In the genomic region with DNA sequence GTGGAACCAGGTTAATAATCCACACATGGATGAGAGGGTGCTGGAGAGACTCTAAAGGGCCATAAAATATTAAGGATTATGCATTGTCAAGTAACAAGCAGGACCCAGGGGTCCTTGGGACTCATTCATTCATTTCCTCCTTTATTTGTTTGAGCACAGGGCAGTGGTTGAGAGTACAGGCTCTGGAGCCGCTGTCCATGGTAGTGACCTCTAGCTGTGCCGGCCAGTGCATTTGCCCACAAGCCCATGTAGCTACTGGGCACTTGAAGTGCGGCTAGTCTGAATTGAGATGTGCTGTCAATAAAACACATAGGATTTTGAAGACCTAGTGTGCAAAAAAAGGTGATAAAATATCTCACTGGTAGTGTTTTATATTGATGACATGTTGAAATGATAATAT, we compare ENCODE assay signal across 10 cellular contexts.
DNase-seq lines count a peak whose midpoint lies in the region; ATAC-seq and TF ChIP-seq lines count a peak whose summit lies in the region.
"Had no signal": no experiment of that assay in that cellular context is flagged by ENCODE, and none has a peak within 500 bp of the region (broad histone marks: within the 10 kb centered on the region; RNA-seq: fewer than 3 reads in every experiment).

No MANE protein-coding gene starts in this region.

- no peak overlapping the region for H3K27ac Mint-ChIP-seq in endothelial cell (ENCODE audit: unreplicated experiment)
- no peak overlapping the region for H3K27ac Mint-ChIP-seq in activated naive CD8-positive, alpha-beta T cell treated with anti-CD3 and anti-CD28 coated beads, Interleukin-2, amount 50 U/mL, for 24 hours
- H3K27ac Mint-ChIP-seq: HFFc6 had no signal

- H3K9me3 Mint-ChIP-seq in endothelial cell (ENCODE audit: unreplicated experiment): no peaks in the 10 kb centered on the region
- H3K9me3 Mint-ChIP-seq in activated naive CD8-positive, alpha-beta T cell treated with anti-CD3 and anti-CD28 coated beads, Interleukin-2, amount 50 U/mL, for 24 hours: no peaks in the 10 kb centered on the region
- H3K9me3 Mint-ChIP-seq: HFFc6 had no signal

- no peaks in the 10 kb centered on the region for H3K4me1 Mint-ChIP-seq in endothelial cell (ENCODE audit: unreplicated experiment)
- no peaks in the 10 kb centered on the region for H3K4me1 Mint-ChIP-seq in activated naive CD8-positive, alpha-beta T cell treated with anti-CD3 and anti-CD28 coated beads, Interleukin-2, amount 50 U/mL, for 24 hours

- H3K9me3 ChIP-seq in Panc1 (ENCODE audit: control insufficient read depth, insufficient read depth, low read depth, low read length): no peaks in the 10 kb centered on the region

- no peak overlapping the region for H3K27ac ChIP-seq in Panc1 (ENCODE audit: low read length)

- no peak overlapping the region for H3K4me3 ChIP-seq in Panc1 (ENCODE audit: low read depth in 2 of 2, low read length in 2 of 2)

- DNase-seq in EL (peak; percentile 21), Panc1 (ENCODE audit: low read depth, low spot score) (no peak), endothelial cell (ENCODE audit: low spot score) (peak; percentile 72), midbrain (lab: John Stamatoyannopoulos, UW) (peak; percentile 58), occipital lobe (lab: John Stamatoyannopoulos, UW) (no peak)
- no peak for DNase-seq in activated naive CD8-positive, alpha-beta T cell treated with anti-CD3 and anti-CD28 coated beads, Interleukin-2, amount 50 U/mL, for 24 hours
- DNase-seq: HFFc6 had no signal

- ATAC-seq in Panc1 (peak; percentile 49; the same call in 1 of the 2 replicates), HG03175 (IDR thresholded peaks at IDR 0.05; ENCODE audit: unreplicated experiment) (no peak), GM18498 (IDR thresholded peaks at IDR 0.05; ENCODE audit: unreplicated experiment) (no peak)
- no peak for ATAC-seq in activated naive CD8-positive, alpha-beta T cell treated with anti-CD3 and anti-CD28 coated beads, Interleukin-2, amount 50 U/mL, for 24 hours
- ATAC-seq: right cardiac atrium had no signal

- no peak for TF ChIP-seq CTCF in Panc1 (IDR thresholded peaks at IDR 0.05)
- TF ChIP-seq CTCF in endothelial cell (IDR thresholded peaks at IDR 0.05; ENCODE audit: unreplicated experiment): no peak

- H3K36me3 ChIP-seq in Panc1 (ENCODE audit: control insufficient read depth, insufficient read depth, low read length): no peaks in the 10 kb centered on the region

- peaks cover 7% of the 10 kb centered on the region for H3K27me3 Mint-ChIP-seq in endothelial cell (ENCODE audit: unreplicated experiment)
- no peaks in the 10 kb centered on the region for H3K27me3 Mint-ChIP-seq in activated naive CD8-positive, alpha-beta T cell treated with anti-CD3 and anti-CD28 coated beads, Interleukin-2, amount 50 U/mL, for 24 hours

- in situ Hi-C loops in Panc1 (cut with HindIII; ENCODE audit: low pct_unique_long_range_greater_than_20kb, low sequenced_read_pairs): no loop called here

- BruUV-seq in Panc1 (replicated peaks; lab: Mats Ljungman, UMichigan): no TSS peak

- POLR2A ChIA-PET in Panc1 (lab: Charles Lee): no interaction called here

- CTCF ChIA-PET in Panc1 (lab: Charles Lee): no interaction called here

- H3K4me1 ChIP-seq in Panc1 (ENCODE audit: control insufficient read depth, insufficient read depth, low read length): no peaks in the 10 kb centered on the region

- H3K4me3 Mint-ChIP-seq in endothelial cell (ENCODE audit: unreplicated experiment): no peak overlapping the region
- H3K4me3 Mint-ChIP-seq in activated naive CD8-positive, alpha-beta T cell treated with anti-CD3 and anti-CD28 coated beads, Interleukin-2, amount 50 U/mL, for 24 hours: no peak overlapping the region
- H3K4me3 Mint-ChIP-seq: HFFc6 had no signal

- H3K27me3 ChIP-seq in Panc1 (ENCODE audit: control insufficient read depth, insufficient read depth, low read length): peaks cover 7% of the 10 kb centered on the region

- intact Hi-C loops in Panc1 (cut with micrococcal nuclease; ENCODE audit: unreplicated experiment): no loop called here

- no peaks in the 10 kb centered on the region for H3K36me3 Mint-ChIP-seq in endothelial cell (ENCODE audit: low read depth, unreplicated experiment)
- no peaks in the 10 kb centered on the region for H3K36me3 Mint-ChIP-seq in activated naive CD8-positive, alpha-beta T cell treated with anti-CD3 and anti-CD28 coated beads, Interleukin-2, amount 50 U/mL, for 24 hours (ENCODE audit: low read depth)

Comparison
In these comparisons a context has a peak if more than half of its experiments do, and no peak if none do; other contexts are left out.
1. DNase-seq: peak in EL (single experiment), endothelial cell (single experiment) and midbrain (single experiment); none in Panc1 (single experiment), occipital lobe (single experiment) and activated naive CD8-positive, alpha-beta T cell treated with anti-CD3 and anti-CD28 coated beads, Interleukin-2, amount 50 U/mL, for 24 hours (single experiment).